ENCODE assay signal across 8 cellular contexts in genomic region chr7:75878769-75879596, GRCh38. TPM values are rescaled to one million over a fixed set of nuclear protein-coding genes. Genes with fewer than 3 reads are reported as not detected.
DNase-seq lines count a peak whose midpoint lies in the region; ATAC-seq, FAIRE-seq and TF ChIP-seq lines count a peak whose summit lies in the region.

TSS of gene RHBDD2 (plus strand) at chr7:75879034. CDS start at chr7:75879083, 49 bp downstream.

- H3K4me1 ChIP-seq in right atrium auricular region = peaks cover 0 to 23% of the 10 kb centered on the region in 2 donors

- TF ChIP-seq CTCF in right atrium auricular region (IDR thresholded peaks at IDR 0.05) = peak in 1 of 2 donors; percentile 25

- intact Hi-C loops in T-helper 2 cell treated with Interferon-gamma antibody and Interleukin-4, amounts not matched to agents 100 ng/mL and 5 ng/mL, for 36 hours (cut with micrococcal nuclease) = loop anchor here (1.0 to 2.0 kb wide), 5 partner anchors 36 to 288 kb away; partner anchors contain the start of genes HIP1, POR and STYXL1

- H3K27ac ChIP-seq in right atrium auricular region = peak within 1 kb of the TSS; percentile 86 to 92

- FAIRE-seq in urothelium cell line (lab: Jason Lieb, UNC) = no peak

- no peaks in the 10 kb centered on the region for H3K27me3 ChIP-seq in right atrium auricular region

- peak; percentile 93 for ATAC-seq in GM18502 (IDR thresholded peaks at IDR 0.05; ENCODE audit: poor library complexity, unreplicated experiment)
- ATAC-seq in HG02973 (IDR thresholded peaks at IDR 0.05; ENCODE audit: unreplicated experiment) = peak; percentile 90

- peaks cover 30% of the 10 kb centered on the region for H3K36me3 ChIP-seq in right atrium auricular region

- DNase-seq in NCI-H1930 (lab: John Stamatoyannopoulos, UW) = peak; percentile 93 to 98
- peak; percentile 62 to 97 (median 94) for DNase-seq in anterior cingulate cortex (lab: John Stamatoyannopoulos, UW)
- DNase-seq in right atrium auricular region (ENCODE audit: low spot score) = peak; percentile 96
- peak; percentile 66 for DNase-seq in pulmonary artery endothelial cell (ENCODE audit: low read depth, low spot score)
- DNase-seq in urothelium cell line (ENCODE audit: low spot score) = peak; percentile 99

- H3K4me3 ChIP-seq in right atrium auricular region = peak within 1 kb of the TSS; percentile 85 to 98

- no peaks in the 10 kb centered on the region for H3K9me3 ChIP-seq in right atrium auricular region

RNA-seq across cellular contexts. Expression of gene RHBDD2, which starts in this region (rescaled TPM):
- 46.2 and 48.9 TPM in 2 replicates for total RNA-seq in T-helper 2 cell treated with Interferon-gamma antibody and Interleukin-4, amounts not matched to agents 100 ng/mL and 5 ng/mL, for 36 hours
- total RNA-seq in right atrium auricular region (10 to 100 TPM; 43.5 to 60.0 TPM), pulmonary artery endothelial cell (13.9 and 16.5 TPM in 2 replicates)

Comparison
In these comparisons a context has a peak if more than half of its experiments do, and no peak if none do; other contexts are left out.
1. Peak in every context shown above with its lines: DNase-seq, ATAC-seq, H3K4me3 ChIP-seq and H3K27ac ChIP-seq.